In genomic region chr4:160021870-160022269, GRCh38 we compare ENCODE assay signal across 35 cellular contexts.
"Had no signal": no experiment of that assay in that cellular context is flagged by ENCODE, and none has a peak within 500 bp of the region (broad histone marks: within the 10 kb centered on the region; RNA-seq: fewer than 3 reads in every experiment).

No MANE protein-coding gene starts in this region.

- H3K27me3 Mint-ChIP-seq: activated B cell treated with CpG ODN at 0.5 μM for 24 hours; activated CD4-positive, alpha-beta memory T cell treated with anti-CD3 and anti-CD28 coated beads for 36 hours; activated CD4-positive, alpha-beta T cell treated with anti-CD3 and anti-CD28 coated beads, Interleukin-2, amount 10 ng/mL, durations not matched to agents 24 days and 14 days; activated CD8-positive, alpha-beta T cell treated with anti-CD3 and anti-CD28 coated beads for 36 hours; activated naive CD8-positive, alpha-beta T cell treated with anti-CD3 and anti-CD28 coated beads for 36 hours; activated T-helper 17 cell treated with anti-CD3 and anti-CD28 coated beads, Interleukin-2, amount 50 U/mL, for 72 hours had no signal

- H3K4me3 Mint-ChIP-seq: activated B cell treated with CpG ODN at 0.5 μM for 24 hours; activated CD4-positive, alpha-beta memory T cell treated with anti-CD3 and anti-CD28 coated beads for 36 hours; activated CD4-positive, alpha-beta T cell treated with anti-CD3 and anti-CD28 coated beads, Interleukin-2, amount 10 ng/mL, durations not matched to agents 24 days and 14 days; activated CD8-positive, alpha-beta T cell treated with anti-CD3 and anti-CD28 coated beads for 36 hours; activated naive CD4-positive, alpha-beta T cell treated with anti-CD3 and anti-CD28 coated beads for 36 hours; activated naive CD8-positive, alpha-beta T cell treated with anti-CD3 and anti-CD28 coated beads for 36 hours; activated T-cell treated with anti-CD3 and anti-CD28 coated beads, Interleukin-2, amount 50 U/mL, for 4 hours; activated T-cell treated with anti-CD3 and anti-CD28 coated beads, Interleukin-2, amount 50 U/mL, for 72 hours; activated T-helper 1 cell treated with anti-CD3 and anti-CD28 coated beads, Interleukin-12 subunit alpha, Interleukin-12 subunit beta, Interleukin-2, Interleukin-4 antibody, amounts not matched to agents 30 ng/mL and 10 ng/mL and 1 ng/mL, durations not matched to agents 14 hours and 24 hours and 36 hours; activated T-helper 17 cell treated with anti-CD3 and anti-CD28 coated beads, Interleukin-2, amount 50 U/mL, for 72 hours; T-helper 1 cell treated with Interleukin-12 subunit alpha and Interleukin-12 subunit beta and Interleukin-4 antibody, amounts not matched to agents 30 μg/mL and 1 μg/mL, for 36 hours; T-helper 2 cell treated with Interferon-gamma antibody and Interleukin-4, amounts not matched to agents 5 μg/mL and 100 μg/mL, for 36 hours had no signal

- H3K36me3 ChIP-seq: adrenal gland, brain microvascular endothelial cell, breast epithelium had no signal

- H3K4me1 ChIP-seq: adrenal gland, body of pancreas, breast epithelium had no signal

- H3K9me3 ChIP-seq: adrenal gland, body of pancreas had no signal

- H3K4me3 ChIP-seq: adrenal gland, body of pancreas, breast epithelium had no signal

- DNase-seq: activated B cell treated with CpG ODN at 0.5 μM for 24 hours; activated CD4-positive, alpha-beta memory T cell treated with anti-CD3 and anti-CD28 coated beads for 36 hours; activated CD4-positive, alpha-beta T cell treated with anti-CD3 and anti-CD28 coated beads for 4 hours; activated CD4-positive, alpha-beta T cell treated with anti-CD3 and anti-CD28 coated beads, Interleukin-2, amount 10 ng/mL, durations not matched to agents 24 days and 14 days; activated CD4-positive, alpha-beta T cell treated with anti-CD3 and anti-CD28 coated beads, Interleukin-2, amount 50 U/mL, for 1 hour; activated CD4-positive, alpha-beta T cell treated with anti-CD3 and anti-CD28 coated beads, Interleukin-2, amount 50 U/mL, for 4 hours; activated CD4-positive, CD25-positive, alpha-beta regulatory T cell treated with anti-CD3 and anti-CD28 coated beads, Interleukin-2, amount 50 U/mL, for 72 hours; activated CD8-positive, alpha-beta memory T cell treated with anti-CD3 and anti-CD28 coated beads, Interleukin-2, amount 50 U/mL, for 4 hours; activated CD8-positive, alpha-beta T cell treated with anti-CD3 and anti-CD28 coated beads for 36 hours; activated effector memory CD4-positive, alpha-beta T cell treated with anti-CD3 and anti-CD28 coated beads, Interleukin-2, amount 50 U/mL, for 16 hours; activated gamma-delta T cell treated with Interleukin-2 at 50 U/mL for 16 hours; activated naive CD4-positive, alpha-beta T cell; activated naive CD4-positive, alpha-beta T cell treated with anti-CD3 and anti-CD28 coated beads for 36 hours; activated naive CD4-positive, alpha-beta T cell treated with anti-CD3 and anti-CD28 coated beads, Interleukin-2, amount 50 U/mL, for 16 hours; activated naive CD8-positive, alpha-beta T cell treated with anti-CD3 and anti-CD28 coated beads for 36 hours; activated T-cell treated with anti-CD3 and anti-CD28 coated beads for 4 hours; activated T-cell treated with anti-CD3 and anti-CD28 coated beads, Interleukin-2, amount 50 U/mL, for 1 hour; activated T-cell treated with anti-CD3 and anti-CD28 coated beads, Interleukin-2, amount 50 U/mL, for 4 hours; activated T-cell treated with anti-CD3 and anti-CD28 coated beads, Interleukin-2, amount 50 U/mL, for 72 hours; adrenal gland; amniotic stem cell; aorta; body of pancreas; brain microvascular endothelial cell; central memory CD4-positive, alpha-beta T cell; T-helper 1 cell; T-helper 2 cell; T-helper 9 cell had no signal

- ATAC-seq: activated CD8-positive, alpha-beta T cell treated with anti-CD3 and anti-CD28 coated beads for 36 hours; activated naive CD4-positive, alpha-beta T cell treated with anti-CD3 and anti-CD28 coated beads, Interleukin-2, amount 50 U/mL, for 72 hours; activated T-cell treated with anti-CD3 and anti-CD28 coated beads, Interleukin-2, amount 50 U/mL, for 4 hours; activated T-cell treated with anti-CD3 and anti-CD28 coated beads, Interleukin-2, amount 50 U/mL, for 72 hours; activated T-helper 17 cell treated with anti-CD3 and anti-CD28 coated beads, Interleukin-2, amount 50 U/mL, for 72 hours; body of pancreas had no signal

- H3K36me3 Mint-ChIP-seq: activated CD4-positive, alpha-beta memory T cell treated with anti-CD3 and anti-CD28 coated beads for 36 hours; activated naive CD4-positive, alpha-beta T cell treated with anti-CD3 and anti-CD28 coated beads, Interleukin-2, amount 50 U/mL, for 72 hours; activated naive CD8-positive, alpha-beta T cell treated with anti-CD3 and anti-CD28 coated beads for 36 hours had no signal

- H3K27ac Mint-ChIP-seq: activated B cell treated with CpG ODN at 0.5 μM for 24 hours; activated CD4-positive, alpha-beta memory T cell treated with anti-CD3 and anti-CD28 coated beads for 36 hours; activated CD4-positive, alpha-beta T cell treated with anti-CD3 and anti-CD28 coated beads, Interleukin-2, amount 10 ng/mL, durations not matched to agents 24 days and 14 days; activated CD8-positive, alpha-beta T cell treated with anti-CD3 and anti-CD28 coated beads for 36 hours; activated naive CD4-positive, alpha-beta T cell treated with anti-CD3 and anti-CD28 coated beads for 36 hours; activated naive CD4-positive, alpha-beta T cell treated with anti-CD3 and anti-CD28 coated beads, Interleukin-2, amount 50 U/mL, for 72 hours; activated naive CD8-positive, alpha-beta T cell treated with anti-CD3 and anti-CD28 coated beads for 36 hours; activated T-cell treated with anti-CD3 and anti-CD28 coated beads, Interleukin-2, amount 50 U/mL, for 72 hours; activated T-helper 1 cell treated with anti-CD3 and anti-CD28 coated beads, Interleukin-12 subunit alpha, Interleukin-12 subunit beta, Interleukin-2, Interleukin-4 antibody, amounts not matched to agents 30 ng/mL and 10 ng/mL and 1 ng/mL, durations not matched to agents 14 hours and 24 hours and 36 hours; activated T-helper 17 cell treated with anti-CD3 and anti-CD28 coated beads, Interleukin-2, amount 50 U/mL, for 72 hours; T-helper 1 cell treated with Interleukin-12 subunit alpha and Interleukin-12 subunit beta and Interleukin-4 antibody, amounts not matched to agents 30 μg/mL and 1 μg/mL, for 36 hours; T-helper 2 cell treated with Interferon-gamma antibody and Interleukin-4, amounts not matched to agents 5 μg/mL and 100 μg/mL, for 36 hours had no signal

- H3K27me3 ChIP-seq: adrenal gland, body of pancreas, brain microvascular endothelial cell, breast epithelium had no signal

- H3K4me1 Mint-ChIP-seq: activated B cell treated with CpG ODN at 0.5 μM for 24 hours; activated CD4-positive, alpha-beta T cell treated with anti-CD3 and anti-CD28 coated beads, Interleukin-2, amount 10 ng/mL, durations not matched to agents 24 days and 14 days; activated naive CD8-positive, alpha-beta T cell treated with anti-CD3 and anti-CD28 coated beads for 36 hours; activated T-helper 17 cell treated with anti-CD3 and anti-CD28 coated beads, Interleukin-2, amount 50 U/mL, for 72 hours had no signal

- H3K27ac ChIP-seq: adrenal gland, body of pancreas, brain microvascular endothelial cell, breast epithelium, VCaP had no signal
